9 cellular contexts compared by ENCODE assay signal in genomic region chr1:226734611-226735153, GRCh38. TPM values are rescaled to one million over a fixed set of nuclear protein-coding genes. Genes with fewer than 3 reads are reported as not detected.
A peak's percentile ranks its signal among the peaks of the same experiment; 100 is the strongest.
DNase-seq lines count a peak whose midpoint lies in the region; ATAC-seq and TF ChIP-seq lines count a peak whose summit lies in the region.
"Had no signal": no experiment of that assay in that cellular context is flagged by ENCODE, and none has a peak within 500 bp of the region (broad histone marks: within the 10 kb centered on the region; RNA-seq: fewer than 3 reads in every experiment).

No MANE protein-coding gene starts in this region.

- WGBS in esophagus squamous epithelium, 2 donors = 35 to 58% methylated on average over 3 of the region's 3 CpGs

- no peaks in the 10 kb centered on the region for H3K27me3 ChIP-seq in Peyer's patch
- H3K27me3 ChIP-seq in esophagus squamous epithelium = no peaks in the 10 kb centered on the region

- no peak for TF ChIP-seq CTCF in GM12864 (IDR thresholded peaks at IDR 0.05; ENCODE audit: low read depth, low read length, missing control alignments)
- no peak for TF ChIP-seq CTCF in Peyer's patch (IDR thresholded peaks at IDR 0.05)
- TF ChIP-seq CTCF in esophagus squamous epithelium (IDR thresholded peaks at IDR 0.05) = no peak

- intact Hi-C loops in esophagus squamous epithelium (cut with DNase I) = loop anchor here (5.0 to 10.0 kb wide), 2 partner anchors 83 to 90 kb away; no protein-coding TSS in a partner anchor

- no peaks in the 10 kb centered on the region for H3K9me3 Mint-ChIP-seq in stimulated activated naive B cell treated with anti-CD40 and anti-IgM and Interleukin-4, amounts not matched to agents 10 μg/mL and 1 μg/mL and 100 μg/mL, for 72 hours

- TF ChIP-seq POLR2A in Peyer's patch (IDR thresholded peaks at IDR 0.05) = no peak
- no peak for TF ChIP-seq POLR2A in esophagus squamous epithelium (IDR thresholded peaks at IDR 0.05)

- H3K9me3 ChIP-seq in Peyer's patch (no peaks in the 10 kb centered on the region), esophagus squamous epithelium (no peaks in the 10 kb centered on the region)
- H3K9me3 ChIP-seq: HAP-1 had no signal

- peak overlapping the region; percentile 91 for H3K4me3 ChIP-seq in GM12864 (ENCODE audit: low read depth, low read length)
- peak overlapping the region in 3 of 4 donors; percentile 16 to 96 (median 86) for H3K4me3 ChIP-seq in Peyer's patch
- peak overlapping the region in 3 of 4 donors; percentile 22 to 93 (median 68) for H3K4me3 ChIP-seq in esophagus squamous epithelium
- H3K4me3 ChIP-seq: HAP-1 had no signal

- peaks cover 50 to 73% of the 10 kb centered on the region in 2 donors for H3K4me1 Mint-ChIP-seq in stimulated activated naive B cell treated with anti-CD40 and anti-IgM and Interleukin-4, amounts not matched to agents 10 μg/mL and 1 μg/mL and 100 μg/mL, for 72 hours

- ATAC-seq in stimulated activated naive B cell treated with anti-CD40 and anti-IgM and Interleukin-4, amounts not matched to agents 10 μg/mL and 1 μg/mL and 100 μg/mL, for 72 hours (replicated peaks) = no peak
- no peak for ATAC-seq in HG02610 (IDR thresholded peaks at IDR 0.05; ENCODE audit: unreplicated experiment)
- no peak for ATAC-seq in HG03196 (IDR thresholded peaks at IDR 0.05; ENCODE audit: unreplicated experiment)

- DNase-seq in GM12864 (ENCODE audit: low read depth) = no peak
- no peak for DNase-seq in Peyer's patch
- no peak for DNase-seq in esophagus squamous epithelium (lab: John Stamatoyannopoulos, UW)
- no peak for DNase-seq in stimulated activated naive B cell treated with anti-CD40 and anti-IgM and Interleukin-4, amounts not matched to agents 10 μg/mL and 1 μg/mL and 100 μg/mL, for 72 hours
- DNase-seq in 8988T = no peak
- DNase-seq: NCI-H510A treated with DMSO at 0.1 percent for 48 hours had no signal

- H3K27ac ChIP-seq in Peyer's patch = peak overlapping the region in 2 of 4 donors; percentile 42 to 94
- peak overlapping the region in 3 of 4 donors; percentile 91 to 96 (median 93) for H3K27ac ChIP-seq in esophagus squamous epithelium

- H3K4me1 ChIP-seq in Peyer's patch (peaks cover 0 to 29% (median 17%) of the 10 kb centered on the region in 4 donors), esophagus squamous epithelium (peaks cover 24 to 75% (median 51%) of the 10 kb centered on the region in 3 donors)

- no peaks in the 10 kb centered on the region for H3K27me3 Mint-ChIP-seq in stimulated activated naive B cell treated with anti-CD40 and anti-IgM and Interleukin-4, amounts not matched to agents 10 μg/mL and 1 μg/mL and 100 μg/mL, for 72 hours

- H3K36me3 ChIP-seq in Peyer's patch = peaks cover 0 to 21% (median 0%) of the 10 kb centered on the region in 3 donors
- peaks cover 0 to 31% (median 10%) of the 10 kb centered on the region in 3 donors for H3K36me3 ChIP-seq in esophagus squamous epithelium

- peak overlapping the region; percentile 7 for H3K27ac Mint-ChIP-seq in stimulated activated naive B cell treated with anti-CD40 and anti-IgM and Interleukin-4, amounts not matched to agents 10 μg/mL and 1 μg/mL and 100 μg/mL, for 72 hours

- peaks cover 58 to 68% of the 10 kb centered on the region in 2 donors for H3K36me3 Mint-ChIP-seq in stimulated activated naive B cell treated with anti-CD40 and anti-IgM and Interleukin-4, amounts not matched to agents 10 μg/mL and 1 μg/mL and 100 μg/mL, for 72 hours

- peak overlapping the region; percentile 88 to 95 for H3K4me3 Mint-ChIP-seq in stimulated activated naive B cell treated with anti-CD40 and anti-IgM and Interleukin-4, amounts not matched to agents 10 μg/mL and 1 μg/mL and 100 μg/mL, for 72 hours

RNA-seq across cellular contexts. Expression of gene ITPKB, which starts 4.4 kb away (rescaled TPM):
- 10 to 100 TPM in 3 of 4 donors, 1 to 10 TPM in 1; 9.5 to 36.3 (median 23.0) TPM for total RNA-seq in Peyer's patch
- total RNA-seq in esophagus squamous epithelium = 10 to 100 TPM; 10.7 to 22.3 (median 15.9) TPM
